Comparison of ENCODE assay signal across 1 cellular context in genomic region chr19:53545271-53546065, GRCh38.
TF ChIP-seq lines count a peak whose summit lies in the region.

No MANE protein-coding gene starts in this region.

TF ChIP-seq in A549, 52 proteins besides CTCF, POLR2A, EP300 and RAD21 (continued from another document):
- TF ChIP-seq E2F6 (IDR thresholded peaks at IDR 0.05; ENCODE audit: borderline replicate concordance, low read depth) (peak; percentile 57; the same call in 1 of the 2 replicates), HOXB13 (CRISPR knock-in tag; IDR thresholded peaks at IDR 0.05; ENCODE audit: low read depth) (0 out of 2 replicates have a peak, but pooled peaks have one; percentile 37), FOXS1 (CRISPR knock-in tag; IDR thresholded peaks at IDR 0.05) (no peak; the same call in 1 of the 2 replicates), JUN (IDR thresholded peaks at IDR 0.05) (peak in 1 of 2 experiments; percentile 46; a peak in 1 of 5 replicates), TP53 (CRISPR knock-in tag; IDR thresholded peaks at IDR 0.05) (peak; percentile 84), HEYL (CRISPR knock-in tag; IDR thresholded peaks at IDR 0.05) (peak; percentile 91), CBX8 (IDR thresholded peaks at IDR 0.05) (no peak), HMGXB4 (CRISPR knock-in tag; IDR thresholded peaks at IDR 0.05; ENCODE audit: borderline replicate concordance) (peak; percentile 47; the same call in 1 of the 2 replicates), FOSB (CRISPR knock-in tag; IDR thresholded peaks at IDR 0.05) (no peak), HOXA7 (CRISPR knock-in tag; IDR thresholded peaks at IDR 0.05) (no peak), GATA3 (IDR thresholded peaks at IDR 0.05; ENCODE audit: borderline replicate concordance) (peak; percentile 74), BCL3 (IDR thresholded peaks at IDR 0.05) (no peak)
